1 cellular context compared by ENCODE assay signal in genomic region chr16:10386517-10387377, GRCh38.
TF ChIP-seq lines count a peak whose summit lies in the region.

No MANE protein-coding gene starts in this region.

TF ChIP-seq in HepG2, 621 proteins besides CTCF, POLR2A, EP300 and RAD21 (continued from another document and continues in another):
- no peak for TF ChIP-seq LCORL (IDR thresholded peaks at IDR 0.05)
- 0 out of 2 replicates have a peak, but pooled peaks have one; percentile 31 for TF ChIP-seq LCORL (CRISPR knock-in tag; IDR thresholded peaks at IDR 0.05)
- TF ChIP-seq CREM (IDR thresholded peaks at IDR 0.05): peak; percentile 10; the same call in 1 of the 2 replicates
- no peak for TF ChIP-seq CREM (CRISPR knock-in tag; IDR thresholded peaks at IDR 0.05)
- TF ChIP-seq ATF4 (CRISPR knock-in tag; IDR thresholded peaks at IDR 0.05): peak in 1 of 2 experiments; percentile 41; a peak in 1 of 4 replicates
- no peak for TF ChIP-seq MAZ (IDR thresholded peaks at IDR 0.05; ENCODE audit: borderline replicate concordance, low read depth, low read length)
- TF ChIP-seq MAZ (CRISPR knock-in tag; IDR thresholded peaks at IDR 0.05; ENCODE audit: low read depth): 0 out of 2 replicates have a peak, but pooled peaks have one; percentile 29
- no peak for TF ChIP-seq ZBTB34 (CRISPR knock-in tag; IDR thresholded peaks at IDR 0.05)
- TF ChIP-seq MZF1 (CRISPR knock-in tag; IDR thresholded peaks at IDR 0.05; ENCODE audit: borderline replicate concordance): no peak
- TF ChIP-seq ZNF496 (CRISPR knock-in tag; IDR thresholded peaks at IDR 0.05; ENCODE audit: insufficient replicate concordance): no peak
- peak; percentile 63; the same call in 1 of the 3 replicates for TF ChIP-seq MXI1 (IDR thresholded peaks at IDR 0.05; ENCODE audit: borderline replicate concordance, low read depth, low read length)
- no peak for TF ChIP-seq FOXM1 (CRISPR knock-in tag; IDR thresholded peaks at IDR 0.05)
- no peak for TF ChIP-seq EED (CRISPR knock-in tag; IDR thresholded peaks at IDR 0.05)
- no peak for TF ChIP-seq RELA (CRISPR knock-in tag; IDR thresholded peaks at IDR 0.05)
- peak; percentile 89 for TF ChIP-seq SAP130 (CRISPR knock-in tag; IDR thresholded peaks at IDR 0.05; ENCODE audit: low read depth)
- peak; percentile 74 for TF ChIP-seq SIN3A (IDR thresholded peaks at IDR 0.05; ENCODE audit: borderline replicate concordance, low read depth, low read length)
- TF ChIP-seq SOX5 (CRISPR knock-in tag; IDR thresholded peaks at IDR 0.05; ENCODE audit: borderline replicate concordance): peak; percentile 15; the same call in 1 of the 2 replicates
- no peak for TF ChIP-seq ZBTB33 (CRISPR knock-in tag; IDR thresholded peaks at IDR 0.05)
- no peak for TF ChIP-seq ZNF83 (CRISPR knock-in tag; IDR thresholded peaks at IDR 0.05; ENCODE audit: borderline replicate concordance)
- peak; percentile 34; the same call in 1 of the 2 replicates for TF ChIP-seq TFDP1 (CRISPR knock-in tag; IDR thresholded peaks at IDR 0.05; ENCODE audit: borderline replicate concordance)
- TF ChIP-seq ELF3 (CRISPR knock-in tag; IDR thresholded peaks at IDR 0.05): peak; percentile 14; the same call in 1 of the 2 replicates
- TF ChIP-seq NFIC (IDR thresholded peaks at IDR 0.05; ENCODE audit: low read length): 0 out of 2 replicates have a peak, but pooled peaks have one; percentile 13
- TF ChIP-seq ZNF660 (CRISPR knock-in tag; IDR thresholded peaks at IDR 0.05; ENCODE audit: borderline replicate concordance, low read depth): no peak
- TF ChIP-seq RARA (CRISPR knock-in tag; IDR thresholded peaks at IDR 0.05): no peak
- TF ChIP-seq FOXJ3 (CRISPR knock-in tag; IDR thresholded peaks at IDR 0.05; ENCODE audit: borderline replicate concordance): 0 out of 2 replicates have a peak, but pooled peaks have one; percentile 17
- peak; percentile 56 for TF ChIP-seq ASH2L (IDR thresholded peaks at IDR 0.05; ENCODE audit: insufficient read length, low read depth, low read length)
- TF ChIP-seq DMAP1 (CRISPR knock-in tag; IDR thresholded peaks at IDR 0.05): peak; percentile 31; the same call in 1 of the 2 replicates
- 0 out of 2 replicates have a peak, but pooled peaks have one; percentile 22 for TF ChIP-seq GFI1 (CRISPR knock-in tag; IDR thresholded peaks at IDR 0.05; ENCODE audit: borderline replicate concordance)
- TF ChIP-seq ZNF264 (CRISPR knock-in tag; IDR thresholded peaks at IDR 0.05): peak; percentile 27; the same call in 1 of the 2 replicates
- 0 out of 2 replicates have a peak, but pooled peaks have one; percentile 21 for TF ChIP-seq ZNF24 (IDR thresholded peaks at IDR 0.05)
- TF ChIP-seq HNF1A (IDR thresholded peaks at IDR 0.05; ENCODE audit: low read depth): 0 out of 2 replicates have a peak, but pooled peaks have one; percentile 13
- no peak for TF ChIP-seq HNF1A (CRISPR knock-in tag; IDR thresholded peaks at IDR 0.05; ENCODE audit: borderline replicate concordance)
- TF ChIP-seq KDM5A (IDR thresholded peaks at IDR 0.05; ENCODE audit: borderline replicate concordance, low read length): peak; percentile 23; the same call in 1 of the 2 replicates
- peak; percentile 88 for TF ChIP-seq TGIF2 (CRISPR knock-in tag; IDR thresholded peaks at IDR 0.05)
- TF ChIP-seq TFDP2 (CRISPR knock-in tag; IDR thresholded peaks at IDR 0.05): 0 out of 2 replicates have a peak, but pooled peaks have one; percentile 21
- TF ChIP-seq MXD4 (CRISPR knock-in tag; IDR thresholded peaks at IDR 0.05): peak; percentile 80; the same call in 1 of the 2 replicates
- 0 out of 2 replicates have a peak, but pooled peaks have one; percentile 16 for TF ChIP-seq ZNF761 (CRISPR knock-in tag; conservative IDR thresholded peaks at IDR 0.05)
- TF ChIP-seq MAX (IDR thresholded peaks at IDR 0.05): peak; percentile 88
- peak; percentile 3; the same call in 1 of the 2 replicates for TF ChIP-seq ZFP36L1 (CRISPR knock-in tag; IDR thresholded peaks at IDR 0.05)
- TF ChIP-seq AKAP8 (CRISPR knock-in tag; IDR thresholded peaks at IDR 0.05): 0 out of 2 replicates have a peak, but pooled peaks have one; percentile 8
- TF ChIP-seq HBP1 (CRISPR knock-in tag; IDR thresholded peaks at IDR 0.05; ENCODE audit: low read depth): peak; percentile 73; the same call in 1 of the 2 replicates
- peak; percentile 4; the same call in 1 of the 2 replicates for TF ChIP-seq ARID5B (CRISPR knock-in tag; IDR thresholded peaks at IDR 0.05)
- 0 out of 2 replicates have a peak, but pooled peaks have one; percentile 14 for TF ChIP-seq NAIF1 (CRISPR knock-in tag; IDR thresholded peaks at IDR 0.05; ENCODE audit: borderline replicate concordance)
- TF ChIP-seq HNF4A (CRISPR knock-in tag; IDR thresholded peaks at IDR 0.05): peak; percentile 20; the same call in 1 of the 2 replicates
- TF ChIP-seq ZSCAN30 (CRISPR knock-in tag; IDR thresholded peaks at IDR 0.05): 0 out of 2 replicates have a peak, but pooled peaks have one; percentile 42
- no peak for TF ChIP-seq GABPA (IDR thresholded peaks at IDR 0.05; ENCODE audit: low read depth, low read length)
- 0 out of 2 replicates have a peak, but pooled peaks have one; percentile 35 for TF ChIP-seq GABPA (CRISPR knock-in tag; IDR thresholded peaks at IDR 0.05; ENCODE audit: low read depth)
- 0 out of 2 replicates have a peak, but pooled peaks have one; percentile 24 for TF ChIP-seq ERF (CRISPR knock-in tag; IDR thresholded peaks at IDR 0.05)
